ENCODE assay signal across 30 cellular contexts in genomic region chr1:73644198-73644597, GRCh38.
"Had no signal": no experiment of that assay in that cellular context is flagged by ENCODE, and none has a peak within 500 bp of the region (broad histone marks: within the 10 kb centered on the region; RNA-seq: fewer than 3 reads in every experiment).

No MANE protein-coding gene starts in this region.

- H3K36me3 ChIP-seq: adrenal gland, esophagus muscularis mucosa, gastrocnemius medialis, heart left ventricle, WERI-Rb-1 had no signal

- H3K27me3 ChIP-seq: adrenal gland, body of pancreas, esophagus muscularis mucosa, foreskin keratinocyte, gastrocnemius medialis had no signal

- H3K4me1 ChIP-seq: adrenal gland, body of pancreas, esophagus muscularis mucosa, foreskin keratinocyte, gastrocnemius medialis, heart left ventricle had no signal

- ATAC-seq: activated CD4-positive, CD25-positive, alpha-beta regulatory T cell treated with anti-CD3 and anti-CD28 coated beads, Interleukin-2, amount 50 U/mL, for 24 hours; activated CD8-positive, alpha-beta T cell treated with anti-CD3 and anti-CD28 coated beads for 36 hours; activated naive CD8-positive, alpha-beta T cell treated with anti-CD3 and anti-CD28 coated beads, Interleukin-2, amount 50 U/mL, for 24 hours; activated T-cell treated with anti-CD3 and anti-CD28 coated beads, Interleukin-2, amount 50 U/mL, for 4 hours; activated T-helper 17 cell treated with anti-CD3 and anti-CD28 coated beads, Interleukin-2, amount 50 U/mL, for 72 hours; body of pancreas; effector memory CD8-positive, alpha-beta T cell; foreskin keratinocyte; gastrocnemius medialis; heart left ventricle had no signal

- H3K27ac ChIP-seq: adrenal gland, body of pancreas, esophagus muscularis mucosa, foreskin keratinocyte, gastrocnemius medialis, heart left ventricle, WERI-Rb-1 had no signal

- H3K9me3 ChIP-seq: adrenal gland, body of pancreas, esophagus muscularis mucosa, gastrocnemius medialis, heart left ventricle had no signal

- DNase-seq: activated B cell treated with CpG ODN at 0.5 μM for 24 hours; activated CD4-positive, alpha-beta T cell treated with anti-CD3 and anti-CD28 coated beads for 48 hours; activated CD4-positive, alpha-beta T cell treated with anti-CD3 and anti-CD28 coated beads, Interleukin-2, amount 50 U/mL, for 1 hour; activated CD4-positive, alpha-beta T cell treated with anti-CD3 and anti-CD28 coated beads, Interleukin-2, amount 50 U/mL, for 48 hours; activated CD8-positive, alpha-beta memory T cell treated with anti-CD3 and anti-CD28 coated beads for 24 hours; activated CD8-positive, alpha-beta T cell treated with anti-CD3 and anti-CD28 coated beads for 36 hours; activated effector memory CD4-positive, alpha-beta T cell treated with Interleukin-2 at 50 U/mL for 16 hours; activated gamma-delta T cell treated with Interleukin-2 at 50 U/mL for 16 hours; activated naive CD4-positive, alpha-beta T cell treated with Interleukin-2 at 50 U/mL for 16 hours; activated naive CD8-positive, alpha-beta T cell treated with anti-CD3 and anti-CD28 coated beads for 36 hours; activated naive CD8-positive, alpha-beta T cell treated with anti-CD3 and anti-CD28 coated beads, Interleukin-2, amount 50 U/mL, for 24 hours; activated T-cell treated with anti-CD3 and anti-CD28 coated beads, Interleukin-2, amount 50 U/mL, for 4 hours; adrenal gland; amygdala; aorta; body of pancreas; caudate nucleus; cortex of kidney; dermis blood vessel endothelial cell; effector CD4-positive, alpha-beta T cell; effector memory CD8-positive, alpha-beta T cell; foreskin keratinocyte; gastrocnemius medialis; glutamatergic neuron; heart left ventricle; T1000; WERI-Rb-1 had no signal

- H3K4me3 ChIP-seq: adrenal gland, body of pancreas, esophagus muscularis mucosa, gastrocnemius medialis, heart left ventricle had no signal
